In the genomic region with DNA sequence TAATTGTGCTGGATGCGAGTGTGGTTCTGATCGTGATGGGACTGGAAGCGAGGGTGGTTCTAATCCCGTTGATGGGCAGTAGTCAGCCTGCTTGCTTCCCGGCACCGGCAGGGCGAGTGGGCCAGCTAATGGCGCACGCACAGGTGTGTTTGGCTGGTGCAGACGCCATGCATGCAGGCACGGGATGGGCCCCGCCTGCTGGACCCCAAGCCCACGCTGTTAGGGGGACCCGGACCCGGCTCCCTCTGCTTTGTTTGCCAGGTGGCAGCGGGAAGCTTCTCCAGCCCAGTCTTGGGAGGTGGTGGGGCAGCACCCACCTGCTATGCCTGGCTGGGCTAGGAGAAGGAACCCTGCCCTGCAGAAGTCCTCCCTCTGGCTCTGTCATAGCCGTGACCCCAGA, we compare ENCODE assay signal across 29 cellular contexts.
"Had no signal": no experiment of that assay in that cellular context is flagged by ENCODE, and none has a peak within 500 bp of the region (broad histone marks: within the 10 kb centered on the region; RNA-seq: fewer than 3 reads in every experiment).

No MANE protein-coding gene starts in this region.

- H3K9me3 Mint-ChIP-seq: activated B cell treated with CpG ODN at 0.5 μM for 24 hours; activated CD8-positive, alpha-beta T cell treated with anti-CD3 and anti-CD28 coated beads for 36 hours; activated T-cell treated with anti-CD3 and anti-CD28 coated beads, Interleukin-2, amount 50 U/mL, for 4 hours; activated T-helper 17 cell treated with anti-CD3 and anti-CD28 coated beads, Interleukin-2, amount 50 U/mL, for 72 hours; central memory CD8-positive, alpha-beta T cell; effector memory CD8-positive, alpha-beta T cell; T-helper 1 cell treated with Interleukin-12 subunit alpha and Interleukin-12 subunit beta and Interleukin-4 antibody, amounts not matched to agents 30 μg/mL and 1 μg/mL, for 36 hours had no signal

- DNase-seq: activated B cell treated with CpG ODN at 0.5 μM for 24 hours; activated CD4-positive, alpha-beta T cell treated with anti-CD3 and anti-CD28 coated beads for 48 hours; activated CD4-positive, alpha-beta T cell treated with anti-CD3 and anti-CD28 coated beads, Interleukin-2, amount 50 U/mL, for 1 hour; activated CD4-positive, alpha-beta T cell treated with anti-CD3 and anti-CD28 coated beads, Interleukin-2, amount 50 U/mL, for 48 hours; activated CD8-positive, alpha-beta memory T cell treated with anti-CD3 and anti-CD28 coated beads for 24 hours; activated CD8-positive, alpha-beta T cell treated with anti-CD3 and anti-CD28 coated beads for 36 hours; activated effector memory CD4-positive, alpha-beta T cell treated with Interleukin-2 at 50 U/mL for 16 hours; activated gamma-delta T cell treated with Interleukin-2 at 50 U/mL for 16 hours; activated naive CD4-positive, alpha-beta T cell treated with anti-CD3 and anti-CD28 coated beads, Interleukin-2, amount 50 U/mL, for 16 hours; activated naive CD4-positive, alpha-beta T cell treated with Interleukin-2 at 50 U/mL for 16 hours; activated T-cell treated with anti-CD3 and anti-CD28 coated beads, Interleukin-2, amount 50 U/mL, for 4 hours; amniotic stem cell; anterior cingulate cortex; brain microvascular endothelial cell; cortex of kidney; dermis blood vessel endothelial cell; effector CD4-positive, alpha-beta T cell; effector memory CD8-positive, alpha-beta T cell; erythroblast; foreskin keratinocyte; gastrocnemius medialis; heart right ventricle; T1000; WERI-Rb-1 had no signal

- H3K27me3 ChIP-seq: brain microvascular endothelial cell, esophagus muscularis mucosa, foreskin keratinocyte, gastrocnemius medialis, heart right ventricle had no signal

- H3K4me1 Mint-ChIP-seq: activated T-helper 17 cell treated with anti-CD3 and anti-CD28 coated beads, Interleukin-2, amount 50 U/mL, for 72 hours; central memory CD8-positive, alpha-beta T cell had no signal

- H3K27me3 Mint-ChIP-seq: activated B cell treated with CpG ODN at 0.5 μM for 24 hours; effector memory CD8-positive, alpha-beta T cell had no signal

- H3K27ac Mint-ChIP-seq: activated B cell treated with CpG ODN at 0.5 μM for 24 hours; activated CD8-positive, alpha-beta T cell treated with anti-CD3 and anti-CD28 coated beads for 36 hours; activated naive CD8-positive, alpha-beta T cell; activated T-helper 17 cell treated with anti-CD3 and anti-CD28 coated beads, Interleukin-2, amount 50 U/mL, for 72 hours; effector memory CD8-positive, alpha-beta T cell; T-helper 1 cell treated with Interleukin-12 subunit alpha and Interleukin-12 subunit beta and Interleukin-4 antibody, amounts not matched to agents 30 μg/mL and 1 μg/mL, for 36 hours had no signal

- H3K4me1 ChIP-seq: foreskin keratinocyte, gastrocnemius medialis had no signal

- H3K36me3 Mint-ChIP-seq: activated naive CD8-positive, alpha-beta T cell had no signal

- H3K4me3 ChIP-seq: esophagus muscularis mucosa, gastrocnemius medialis, heart right ventricle had no signal

- H3K27ac ChIP-seq: brain microvascular endothelial cell, esophagus muscularis mucosa, foreskin keratinocyte, gastrocnemius medialis, heart right ventricle, WERI-Rb-1 had no signal

- H3K9me3 ChIP-seq: esophagus muscularis mucosa, gastrocnemius medialis, heart right ventricle had no signal

- H3K4me3 Mint-ChIP-seq: activated B cell treated with CpG ODN at 0.5 μM for 24 hours; activated CD8-positive, alpha-beta T cell treated with anti-CD3 and anti-CD28 coated beads for 36 hours; activated naive CD8-positive, alpha-beta T cell; activated T-cell treated with anti-CD3 and anti-CD28 coated beads, Interleukin-2, amount 50 U/mL, for 4 hours; activated T-helper 17 cell treated with anti-CD3 and anti-CD28 coated beads, Interleukin-2, amount 50 U/mL, for 72 hours; central memory CD8-positive, alpha-beta T cell; effector memory CD8-positive, alpha-beta T cell; T-helper 1 cell treated with Interleukin-12 subunit alpha and Interleukin-12 subunit beta and Interleukin-4 antibody, amounts not matched to agents 30 μg/mL and 1 μg/mL, for 36 hours had no signal

- H3K36me3 ChIP-seq: brain microvascular endothelial cell, esophagus muscularis mucosa, gastrocnemius medialis, heart right ventricle had no signal
